ENCODE assay signal across 9 cellular contexts in genomic region chr4:48375651-48376291, GRCh38. TPM values are rescaled to one million over a fixed set of nuclear protein-coding genes. Genes with fewer than 3 reads are reported as not detected.
DNase-seq lines count a peak whose midpoint lies in the region; ATAC-seq and TF ChIP-seq lines count a peak whose summit lies in the region.
"Had no signal": no experiment of that assay in that cellular context is flagged by ENCODE, and none has a peak within 500 bp of the region (broad histone marks: within the 10 kb centered on the region; RNA-seq: fewer than 3 reads in every experiment).

No MANE protein-coding gene starts in this region.

- H3K9me3 ChIP-seq in thyroid gland: no peaks in the 10 kb centered on the region

- no peak for ATAC-seq in stimulated activated effector memory CD8-positive, alpha-beta T cell treated with anti-CD3 and anti-CD28 coated beads, Interleukin-12 subunit alpha, Interleukin-12 subunit beta, amount 100 ng/mL, for 72 hours

- peaks cover 5 to 21% of the 10 kb centered on the region in 2 donors for H3K4me1 ChIP-seq in thyroid gland

- H3K4me3 ChIP-seq in fibroblast of pulmonary artery (replicated peaks; ENCODE audit: low read depth, low read length) (no peak overlapping the region), thyroid gland (replicated peaks in 1 of 3) (no peak overlapping the region)

- no peaks in the 10 kb centered on the region for H3K27me3 ChIP-seq in thyroid gland

- intact Hi-C loops in thyroid gland (cut with DNase I): no loop called here

- TF ChIP-seq CTCF in HFFc6 (IDR thresholded peaks at IDR 0.05) (no peak), fibroblast of pulmonary artery (IDR thresholded peaks at IDR 0.05; ENCODE audit: low read length, missing control alignments) (no peak), thyroid gland (IDR thresholded peaks at IDR 0.05) (no peak)

- WGBS in thyroid gland, 2 donors: 93 to 95% methylated on average over 6 of the region's 6 CpGs

- H3K9me3 Mint-ChIP-seq in HFFc6: no peaks in the 10 kb centered on the region
- no peaks in the 10 kb centered on the region for H3K9me3 Mint-ChIP-seq in stimulated activated effector memory CD8-positive, alpha-beta T cell treated with anti-CD3 and anti-CD28 coated beads, Interleukin-12 subunit alpha, Interleukin-12 subunit beta, amount 100 ng/mL, for 72 hours
- H3K9me3 Mint-ChIP-seq: memory B cell had no signal

- DNase-seq in HFFc6 (peak; percentile 79), fibroblast of pulmonary artery (ENCODE audit: low read depth) (peak; percentile 81), thyroid gland (no peak), SIG-M5 treated with dmso at 0.1 percent for 504 hours (lab: John Stamatoyannopoulos, UW; ENCODE audit: unreplicated experiment) (no peak)
- no peak for DNase-seq in stimulated activated effector memory CD8-positive, alpha-beta T cell treated with anti-CD3 and anti-CD28 coated beads, Interleukin-12 subunit alpha, Interleukin-12 subunit beta, amount 100 ng/mL, for 72 hours (ENCODE audit: low spot score in 2 of 2)
- DNase-seq in activated CD8-positive, alpha-beta memory T cell treated with anti-CD3 and anti-CD28 coated beads, Interleukin-2, amount 50 U/mL, for 48 hours: no peak
- DNase-seq: NCI-H1105 had no signal

- H3K4me3 Mint-ChIP-seq in HFFc6: peak overlapping the region; percentile 2
- H3K4me3 Mint-ChIP-seq in stimulated activated effector memory CD8-positive, alpha-beta T cell treated with anti-CD3 and anti-CD28 coated beads, Interleukin-12 subunit alpha, Interleukin-12 subunit beta, amount 100 ng/mL, for 72 hours: no peak overlapping the region
- H3K4me3 Mint-ChIP-seq: memory B cell had no signal

- no peaks in the 10 kb centered on the region for H3K36me3 ChIP-seq in thyroid gland

- TF ChIP-seq POLR2A in thyroid gland (IDR thresholded peaks at IDR 0.05): no peak

- peaks cover 12% of the 10 kb centered on the region; the same call in 1 of the 2 replicates for H3K36me3 Mint-ChIP-seq in HFFc6 (ENCODE audit: low read depth)
- H3K36me3 Mint-ChIP-seq in stimulated activated effector memory CD8-positive, alpha-beta T cell treated with anti-CD3 and anti-CD28 coated beads, Interleukin-12 subunit alpha, Interleukin-12 subunit beta, amount 100 ng/mL, for 72 hours: peaks cover 49% of the 10 kb centered on the region

- H3K27me3 Mint-ChIP-seq in HFFc6 (ENCODE audit: insufficient read depth): 0 out of 2 replicates have a peak, but pooled peaks cover 2% of the 10 kb centered on the region
- H3K27me3 Mint-ChIP-seq: memory B cell had no signal

- H3K4me1 Mint-ChIP-seq in HFFc6 (ENCODE audit: low read depth): peaks cover 36% of the 10 kb centered on the region
- H3K4me1 Mint-ChIP-seq in stimulated activated effector memory CD8-positive, alpha-beta T cell treated with anti-CD3 and anti-CD28 coated beads, Interleukin-12 subunit alpha, Interleukin-12 subunit beta, amount 100 ng/mL, for 72 hours: peaks cover 26% of the 10 kb centered on the region

- H3K27ac ChIP-seq in thyroid gland: no peak overlapping the region

- peak overlapping the region; percentile 78 for H3K27ac Mint-ChIP-seq in HFFc6
- H3K27ac Mint-ChIP-seq in stimulated activated effector memory CD8-positive, alpha-beta T cell treated with anti-CD3 and anti-CD28 coated beads, Interleukin-12 subunit alpha, Interleukin-12 subunit beta, amount 100 ng/mL, for 72 hours: peak overlapping the region; percentile 6
- H3K27ac Mint-ChIP-seq: memory B cell had no signal

TF ChIP-seq in PFSK-1, 5 proteins besides CTCF, POLR2A, EP300 and RAD21:
- TF ChIP-seq SIN3A (IDR thresholded peaks at IDR 0.05; ENCODE audit: borderline replicate concordance, insufficient read depth, low read length) (0 out of 2 replicates have a peak, but pooled peaks have one; percentile 19), POLR2AphosphoS5 (IDR thresholded peaks at IDR 0.05; ENCODE audit: low read depth, low read length) (no peak)

RNA-seq across cellular contexts. Expression of gene SLAIN2, which starts 34.4 kb away (rescaled TPM):
- 100 to 1,000 TPM in 5 of 6 experiments, 10 to 100 TPM in 1; 93.7 to 136 (median 114) TPM for total RNA-seq in HFFc6 (2021; fragmentation: NEBNext Ultra II Directional; extraction: Animal tissue kit (Norgen Biotek cat#: 25700))
- 25.0 TPM for polyA plus RNA-seq in PFSK-1 (2012; ENCODE audit: insufficient read length, low read depth)
- 100 to 1,000 TPM in 1 of 4 donors, 10 to 100 TPM in 3; 40.8 to 191 (median 82.5) TPM for total RNA-seq in thyroid gland

Comparison
In these comparisons a context has a peak if more than half of its experiments do, and no peak if none do; other contexts are left out.
1. DNase-seq: peak in HFFc6 (single experiment) and fibroblast of pulmonary artery (single experiment); none in stimulated activated effector memory CD8-positive, alpha-beta T cell treated with anti-CD3 and anti-CD28 coated beads, Interleukin-12 subunit alpha, Interleukin-12 subunit beta, amount 100 ng/mL, for 72 hours (0 of 2), thyroid gland (0 of 2), activated CD8-positive, alpha-beta memory T cell treated with anti-CD3 and anti-CD28 coated beads, Interleukin-2, amount 50 U/mL, for 48 hours (single experiment) and SIG-M5 treated with dmso at 0.1 percent for 504 hours (single experiment).